Comparison of ENCODE assay signal across 1 cellular context in the genomic region with DNA sequence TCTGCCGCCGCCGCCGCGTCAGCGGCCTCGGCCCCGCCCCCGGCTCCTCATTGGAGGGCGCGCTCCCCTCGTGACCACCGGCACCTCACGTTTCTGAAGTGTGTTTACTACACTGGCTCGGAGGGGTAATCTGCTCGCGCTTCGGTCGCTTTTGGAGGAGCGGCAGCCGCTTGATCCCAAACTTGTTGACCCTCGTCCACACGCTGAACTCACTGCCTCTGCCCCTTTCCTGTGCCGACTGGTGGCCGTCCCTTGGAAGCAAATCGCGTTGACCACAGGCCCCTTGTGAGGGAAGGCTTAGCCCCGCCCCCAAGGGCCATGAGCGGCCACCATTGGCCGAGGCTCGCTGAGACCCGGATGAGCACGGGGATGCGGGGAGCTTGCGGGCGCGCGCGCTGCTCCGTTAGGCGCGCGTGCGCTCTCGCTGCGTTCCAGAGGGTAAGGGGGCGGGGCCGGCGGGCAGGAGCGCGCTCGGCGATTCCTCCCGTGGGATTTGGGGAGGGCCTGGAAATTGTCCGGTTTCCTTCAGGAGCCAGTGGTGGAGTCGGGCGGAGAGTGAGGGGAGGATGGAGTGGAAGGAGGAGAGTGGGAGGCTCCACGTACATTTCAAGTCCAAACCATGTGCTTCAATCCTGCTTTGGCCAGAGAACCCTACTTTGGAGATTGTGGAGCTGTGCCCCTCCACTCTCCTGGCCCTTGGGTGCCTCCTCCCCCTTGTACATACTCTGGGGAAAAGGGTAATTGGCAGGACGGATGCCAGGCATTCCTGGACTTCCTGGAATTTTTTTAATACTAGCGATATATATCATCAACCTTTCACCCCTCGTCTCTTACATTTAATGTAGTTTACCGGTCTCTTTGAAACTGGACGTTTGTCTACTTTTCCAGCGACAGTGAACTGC.
TF ChIP-seq lines count a peak whose summit lies in the region.

TSS of gene CRY1 (minus strand) at position 3 of the 902 bp plus-strand sequence. CDS start 588 bp downstream, outside the sequence.

TF ChIP-seq in K562, 482 proteins besides CTCF, POLR2A, EP300 and RAD21 (continued from another document and continues in another):
- TF ChIP-seq ZBTB2 (IDR thresholded peaks at IDR 0.05) = 0 out of 2 replicates have a peak, but pooled peaks have one; percentile 12
- TF ChIP-seq HDAC1 (IDR thresholded peaks at IDR 0.05) = peak in 1 of 2 experiments; percentile 89; a peak in 2 of 4 replicates
- peak; percentile 96 for TF ChIP-seq NFYB (IDR thresholded peaks at IDR 0.05; ENCODE audit: extremely low read depth, insufficient read length)
- TF ChIP-seq MXI1 (IDR thresholded peaks at IDR 0.05; ENCODE audit: low read depth, low read length) = 0 out of 2 replicates have a peak, but pooled peaks have one; percentile 8
- TF ChIP-seq NCOA2 (IDR thresholded peaks at IDR 0.05; ENCODE audit: partially characterized antibody in 2 of 2) = no peak
- TF ChIP-seq DPF2 (IDR thresholded peaks at IDR 0.05) = 0 out of 2 replicates have a peak, but pooled peaks have one; percentile 19
- no peak for TF ChIP-seq TCF15 (CRISPR knock-in tag; IDR thresholded peaks at IDR 0.05)
- TF ChIP-seq, protein P1, sequence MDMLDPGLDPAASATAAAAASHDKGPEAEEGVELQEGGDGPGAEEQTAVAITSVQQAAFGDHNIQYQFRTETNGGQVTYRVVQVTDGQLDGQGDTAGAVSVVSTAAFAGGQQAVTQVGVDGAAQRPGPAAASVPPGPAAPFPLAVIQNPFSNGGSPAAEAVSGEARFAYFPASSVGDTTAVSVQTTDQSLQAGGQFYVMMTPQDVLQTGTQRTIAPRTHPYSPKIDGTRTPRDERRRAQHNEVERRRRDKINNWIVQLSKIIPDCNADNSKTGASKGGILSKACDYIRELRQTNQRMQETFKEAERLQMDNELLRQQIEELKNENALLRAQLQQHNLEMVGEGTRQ (CRISPR knock-in tag; IDR thresholded peaks at IDR 0.05) = peak; percentile 96
- TF ChIP-seq E2F6 (IDR thresholded peaks at IDR 0.05; ENCODE audit: borderline replicate concordance in 1 of 2, extremely low read depth in 1 of 2, insufficient read depth in 1 of 2, insufficient read length in 1 of 2, low read depth in 1 of 2, low read length in 1 of 2, poor library complexity in 1 of 2, severe bottlenecking in 1 of 2) = peak; percentile 38 to 84
- TF ChIP-seq EGR1 (conservative IDR thresholded peaks at IDR 0.05) = peak; percentile 35; the same call in 1 of the 2 replicates
- TF ChIP-seq ZFP36 (IDR thresholded peaks at IDR 0.05; ENCODE audit: low read depth, low read length, partially characterized antibody) = no peak
- TF ChIP-seq ATF7 (IDR thresholded peaks at IDR 0.05) = peak; percentile 65; the same call in 1 of the 2 replicates
- peak; percentile 92 to 94 for TF ChIP-seq NRF1 (conservative IDR thresholded peaks at IDR 0.05 in 1 of 2, IDR thresholded peaks at IDR 0.05 in 1 of 2)
- TF ChIP-seq BCLAF1 (IDR thresholded peaks at IDR 0.05; ENCODE audit: borderline replicate concordance in 1 of 2, control insufficient read depth in 1 of 2, low read depth in 2 of 2, low read length in 1 of 2) = no peak
- TF ChIP-seq ZZZ3 (IDR thresholded peaks at IDR 0.05) = no peak
- no peak for TF ChIP-seq MTA2 (IDR thresholded peaks at IDR 0.05; ENCODE audit: low read depth)
- peak; percentile 94 to 95 for TF ChIP-seq FOXK2 (conservative IDR thresholded peaks at IDR 0.05 in 1 of 2, IDR thresholded peaks at IDR 0.05 in 1 of 2; ENCODE audit: low read depth in 2 of 2)
- no peak for TF ChIP-seq ZC3H8 (IDR thresholded peaks at IDR 0.05)
- no peak for TF ChIP-seq RERE (CRISPR knock-in tag; IDR thresholded peaks at IDR 0.05; ENCODE audit: borderline replicate concordance)
- TF ChIP-seq BCL6 (CRISPR knock-in tag; IDR thresholded peaks at IDR 0.05) = no peak
- TF ChIP-seq HCFC1 (IDR thresholded peaks at IDR 0.05; ENCODE audit: low read depth, low read length) = peak; percentile 18; the same call in 1 of the 2 replicates
- TF ChIP-seq LCOR (CRISPR knock-in tag; IDR thresholded peaks at IDR 0.05) = peak; percentile 64
- peak; percentile 90 for TF ChIP-seq DIDO1 (tag; IDR thresholded peaks at IDR 0.05; ENCODE audit: low read depth)
- TF ChIP-seq SMAD1 (IDR thresholded peaks at IDR 0.05; ENCODE audit: low read depth, low read length, partially characterized antibody) = peak; percentile 1
- TF ChIP-seq CBX3 (IDR thresholded peaks at IDR 0.05; ENCODE audit: borderline replicate concordance in 1 of 2, low read length in 2 of 2) = peak in 1 of 2 experiments; percentile 20; a peak in 1 of 3 replicates
- no peak for TF ChIP-seq IRF2 (CRISPR knock-in tag; IDR thresholded peaks at IDR 0.05)
- TF ChIP-seq SETDB1 (IDR thresholded peaks at IDR 0.05; ENCODE audit: low read length) = no peak
- peak; percentile 40; the same call in 1 of the 2 replicates for TF ChIP-seq ZNF766 (CRISPR knock-in tag; conservative IDR thresholded peaks at IDR 0.05)
- TF ChIP-seq, protein P2, sequence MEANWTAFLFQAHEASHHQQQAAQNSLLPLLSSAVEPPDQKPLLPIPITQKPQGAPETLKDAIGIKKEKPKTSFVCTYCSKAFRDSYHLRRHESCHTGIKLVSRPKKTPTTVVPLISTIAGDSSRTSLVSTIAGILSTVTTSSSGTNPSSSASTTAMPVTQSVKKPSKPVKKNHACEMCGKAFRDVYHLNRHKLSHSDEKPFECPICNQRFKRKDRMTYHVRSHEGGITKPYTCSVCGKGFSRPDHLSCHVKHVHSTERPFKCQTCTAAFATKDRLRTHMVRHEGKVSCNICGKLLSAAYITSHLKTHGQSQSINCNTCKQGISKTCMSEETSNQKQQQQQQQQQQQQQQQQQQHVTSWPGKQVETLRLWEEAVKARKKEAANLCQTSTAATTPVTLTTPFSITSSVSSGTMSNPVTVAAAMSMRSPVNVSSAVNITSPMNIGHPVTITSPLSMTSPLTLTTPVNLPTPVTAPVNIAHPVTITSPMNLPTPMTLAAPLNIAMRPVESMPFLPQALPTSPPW (CRISPR knock-in tag; IDR thresholded peaks at IDR 0.05) = peak; percentile 72
- no peak for TF ChIP-seq HIVEP1 (CRISPR knock-in tag; IDR thresholded peaks at IDR 0.05)
- TF ChIP-seq POLR2G (IDR thresholded peaks at IDR 0.05; ENCODE audit: low read depth, low read length) = peak; percentile 80
- TF ChIP-seq RBFOX2 (IDR thresholded peaks at IDR 0.05; ENCODE audit: low read depth, low read length) = peak; percentile 82
- TF ChIP-seq NCOA1 (IDR thresholded peaks at IDR 0.05; ENCODE audit: low read depth) = no peak
- peak; percentile 65; the same call in 1 of the 2 replicates for TF ChIP-seq NKRF (IDR thresholded peaks at IDR 0.05; ENCODE audit: borderline replicate concordance)
- TF ChIP-seq MBD2 (IDR thresholded peaks at IDR 0.05; ENCODE audit: borderline replicate concordance, low read depth) = no peak
- peak; percentile 84 for TF ChIP-seq RBBP5 (IDR thresholded peaks at IDR 0.05; ENCODE audit: borderline replicate concordance, insufficient read depth, low read length, poor library complexity, severe bottlenecking)
- peak; percentile 70; the same call in 1 of the 2 replicates for TF ChIP-seq LEF1 (IDR thresholded peaks at IDR 0.05)
- TF ChIP-seq, protein P3, sequence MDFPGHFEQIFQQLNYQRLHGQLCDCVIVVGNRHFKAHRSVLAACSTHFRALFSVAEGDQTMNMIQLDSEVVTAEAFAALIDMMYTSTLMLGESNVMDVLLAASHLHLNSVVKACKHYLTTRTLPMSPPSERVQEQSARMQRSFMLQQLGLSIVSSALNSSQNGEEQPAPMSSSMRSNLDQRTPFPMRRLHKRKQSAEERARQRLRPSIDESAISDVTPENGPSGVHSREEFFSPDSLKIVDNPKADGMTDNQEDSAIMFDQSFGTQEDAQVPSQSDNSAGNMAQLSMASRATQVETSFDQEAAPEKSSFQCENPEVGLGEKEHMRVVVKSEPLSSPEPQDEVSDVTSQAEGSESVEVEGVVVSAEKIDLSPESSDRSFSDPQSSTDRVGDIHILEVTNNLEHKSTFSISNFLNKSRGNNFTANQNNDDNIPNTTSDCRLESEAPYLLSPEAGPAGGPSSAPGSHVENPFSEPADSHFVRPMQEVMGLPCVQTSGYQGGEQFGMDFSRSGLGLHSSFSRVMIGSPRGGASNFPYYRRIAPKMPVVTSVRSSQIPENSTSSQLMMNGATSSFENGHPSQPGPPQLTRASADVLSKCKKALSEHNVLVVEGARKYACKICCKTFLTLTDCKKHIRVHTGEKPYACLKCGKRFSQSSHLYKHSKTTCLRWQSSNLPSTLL (IDR thresholded peaks at IDR 0.05) = no peak
- TF ChIP-seq IFI16 (CRISPR knock-in tag; IDR thresholded peaks at IDR 0.05) = no peak
